1 cellular context compared by ENCODE assay signal in the genomic region with DNA sequence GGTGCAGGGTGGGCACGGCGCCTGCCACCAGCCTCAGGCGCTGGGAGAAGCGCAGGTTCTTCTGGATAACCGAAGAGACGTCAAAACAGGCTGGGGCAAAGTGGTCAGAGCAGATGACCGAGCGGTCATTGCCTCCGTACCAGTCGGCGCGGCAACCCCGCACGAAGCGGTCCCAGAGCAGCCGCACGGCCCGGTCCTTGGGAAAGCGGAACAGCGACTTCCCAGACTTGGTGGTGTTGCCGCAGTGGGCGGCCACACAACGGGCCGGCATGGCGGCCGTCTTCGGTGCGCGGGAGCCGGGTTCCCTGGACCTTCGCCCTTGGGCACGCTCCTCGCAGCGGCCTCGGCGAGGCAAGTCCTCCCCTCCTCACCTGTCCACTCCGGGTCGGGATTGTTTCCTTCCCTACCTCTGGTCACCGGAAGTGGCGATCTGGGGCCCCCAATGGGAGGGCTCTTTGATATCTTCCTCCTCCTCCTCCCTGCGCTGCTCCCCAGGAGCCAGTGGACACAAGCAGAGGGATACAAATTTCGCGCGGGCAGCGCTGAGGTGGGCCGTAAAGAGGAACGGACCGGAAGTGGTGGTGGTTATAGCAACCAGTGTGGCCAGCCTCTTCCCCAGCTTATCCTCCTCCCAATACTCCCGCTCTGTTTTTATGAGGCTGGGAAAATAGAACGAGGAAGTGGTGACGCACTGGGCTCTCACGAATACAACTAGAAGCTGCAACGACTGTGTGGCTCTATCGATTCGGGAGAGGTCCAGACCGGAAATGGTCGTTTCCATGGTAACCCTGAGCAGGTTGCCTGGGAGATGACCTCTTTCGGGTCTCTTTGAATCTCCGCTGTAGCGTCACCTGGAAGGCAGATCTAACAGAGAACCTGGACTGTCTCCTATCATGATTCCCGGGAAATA.
TF ChIP-seq lines count a peak whose summit lies in the region.

A gene with protein sequence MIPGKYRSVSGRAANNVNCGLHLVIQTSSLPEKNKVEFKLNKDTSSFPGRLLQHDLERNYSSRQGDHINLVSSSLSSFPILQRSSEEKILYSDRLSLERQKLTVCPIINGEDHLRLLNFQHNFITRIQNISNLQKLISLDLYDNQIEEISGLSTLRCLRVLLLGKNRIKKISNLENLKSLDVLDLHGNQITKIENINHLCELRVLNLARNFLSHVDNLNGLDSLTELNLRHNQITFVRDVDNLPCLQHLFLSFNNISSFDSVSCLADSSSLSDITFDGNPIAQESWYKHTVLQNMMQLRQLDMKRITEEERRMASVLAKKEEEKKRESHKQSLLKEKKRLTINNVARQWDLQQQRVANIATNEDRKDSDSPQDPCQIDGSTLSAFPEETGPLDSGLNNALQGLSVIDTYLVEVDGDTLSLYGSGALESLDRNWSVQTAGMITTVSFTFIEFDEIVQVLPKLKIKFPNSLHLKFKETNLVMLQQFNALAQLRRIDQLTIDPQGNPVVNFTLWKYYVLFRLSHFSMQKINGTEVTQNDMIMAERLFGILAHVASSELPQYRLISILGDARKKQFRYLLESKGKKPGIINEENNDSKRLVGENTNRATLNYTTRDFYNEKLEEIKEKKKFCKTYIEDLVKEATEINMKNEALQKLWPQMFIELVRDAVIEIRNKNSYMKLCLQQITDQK (plus strand): TSS at position 825 of the 910 bp plus-strand sequence. CDS start 69 bp downstream, at position 894.
Gene THAP10, minus strand, starts transcription at position 432 of the 910 bp plus-strand sequence. Its CDS starts 161 bp downstream, at position 271.

TF ChIP-seq in H1, 55 proteins besides CTCF, POLR2A, EP300 and RAD21 (continued from another document):
- TF ChIP-seq CEBPB (IDR thresholded peaks at IDR 0.05; ENCODE audit: low read depth, low read length) (no peak), NANOG (IDR thresholded peaks at IDR 0.05; ENCODE audit: insufficient read depth, low read depth, low read length, poor library complexity, severe bottlenecking) (no peak), KDM1A (IDR thresholded peaks at IDR 0.05; ENCODE audit: borderline replicate concordance, low read length) (no peak), SP4 (IDR thresholded peaks at IDR 0.05; ENCODE audit: low read length) (no peak)
- TF ChIP-seq, protein P1, sequence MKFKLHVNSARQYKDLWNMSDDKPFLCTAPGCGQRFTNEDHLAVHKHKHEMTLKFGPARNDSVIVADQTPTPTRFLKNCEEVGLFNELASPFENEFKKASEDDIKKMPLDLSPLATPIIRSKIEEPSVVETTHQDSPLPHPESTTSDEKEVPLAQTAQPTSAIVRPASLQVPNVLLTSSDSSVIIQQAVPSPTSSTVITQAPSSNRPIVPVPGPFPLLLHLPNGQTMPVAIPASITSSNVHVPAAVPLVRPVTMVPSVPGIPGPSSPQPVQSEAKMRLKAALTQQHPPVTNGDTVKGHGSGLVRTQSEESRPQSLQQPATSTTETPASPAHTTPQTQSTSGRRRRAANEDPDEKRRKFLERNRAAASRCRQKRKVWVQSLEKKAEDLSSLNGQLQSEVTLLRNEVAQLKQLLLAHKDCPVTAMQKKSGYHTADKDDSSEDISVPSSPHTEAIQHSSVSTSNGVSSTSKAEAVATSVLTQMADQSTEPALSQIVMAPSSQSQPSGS (IDR thresholded peaks at IDR 0.05; ENCODE audit: low read length), result no peak
